1 cellular context compared by ENCODE assay signal in genomic region chr10:73586583-73586984, GRCh38.
TF ChIP-seq lines count a peak whose summit lies in the region.

No MANE protein-coding gene starts in this region.

TF ChIP-seq in K562, 482 proteins besides CTCF, POLR2A, EP300 and RAD21 (continued from another document and continues in another):
- TF ChIP-seq ZNF609 (CRISPR knock-in tag; IDR thresholded peaks at IDR 0.05; ENCODE audit: borderline replicate concordance) (no peak), ZNF764 (CRISPR knock-in tag; IDR thresholded peaks at IDR 0.05; ENCODE audit: low read depth) (no peak), E4F1 (CRISPR knock-in tag; IDR thresholded peaks at IDR 0.05; ENCODE audit: borderline replicate concordance) (no peak), POLR2H (tag; IDR thresholded peaks at IDR 0.05; ENCODE audit: low read depth) (peak; percentile 47), RCOR1 (IDR thresholded peaks at IDR 0.05; ENCODE audit: borderline replicate concordance in 1 of 2, low read depth in 2 of 2, low read length in 2 of 2) (peak in 1 of 2 experiments; percentile 80; a peak in 2 of 4 replicates), MEIS2 (IDR thresholded peaks at IDR 0.05; ENCODE audit: partially characterized antibody) (peak; percentile 97), PTTG1 (tag; IDR thresholded peaks at IDR 0.05; ENCODE audit: low read depth) (no peak), SAP30 (IDR thresholded peaks at IDR 0.05; ENCODE audit: borderline replicate concordance, insufficient read depth, low read depth, low read length, poor library complexity, severe bottlenecking) (no peak), ZNF644 (tag; IDR thresholded peaks at IDR 0.05; ENCODE audit: low read depth) (peak; percentile 78), ZNF274 (IDR thresholded peaks at IDR 0.05; ENCODE audit: borderline replicate concordance, low read depth, low read length) (no peak), HDAC3 (IDR thresholded peaks at IDR 0.05; ENCODE audit: borderline replicate concordance, partially characterized antibody) (peak; percentile 67), HLTF (IDR thresholded peaks at IDR 0.05) (no peak), ZNF655 (CRISPR knock-in tag; IDR thresholded peaks at IDR 0.05) (no peak), THAP7 (CRISPR knock-in tag; IDR thresholded peaks at IDR 0.05) (no peak), ZNF316 (IDR thresholded peaks at IDR 0.05) (no peak), ARID4B (CRISPR knock-in tag; IDR thresholded peaks at IDR 0.05) (no peak), E2F3 (CRISPR knock-in tag; IDR thresholded peaks at IDR 0.05) (no peak), PBX2 (CRISPR knock-in tag; IDR thresholded peaks at IDR 0.05; ENCODE audit: low read depth) (0 out of 2 replicates have a peak, but pooled peaks have one; percentile 20), PBX2 (tag; conservative IDR thresholded peaks at IDR 0.05; ENCODE audit: low read depth) (peak; percentile 92), PKNOX1 (IDR thresholded peaks at IDR 0.05) (peak; percentile 90), GABPA (tag; conservative IDR thresholded peaks at IDR 0.05; ENCODE audit: low read depth) (peak; percentile 53; the same call in 1 of the 2 replicates), TCF3 (CRISPR knock-in tag; IDR thresholded peaks at IDR 0.05) (peak; percentile 51; the same call in 1 of the 2 replicates), CBX5 (IDR thresholded peaks at IDR 0.05; ENCODE audit: borderline replicate concordance, low read depth) (no peak), FOS (IDR thresholded peaks at IDR 0.05; ENCODE audit: extremely low read depth, insufficient read length) (no peak), ARID1B (IDR thresholded peaks at IDR 0.05) (peak; percentile 84), MNT (conservative IDR thresholded peaks at IDR 0.05) (no peak), CHD1 (IDR thresholded peaks at IDR 0.05; ENCODE audit: low read length) (no peak)
